ENCODE assay signal across 17 cellular contexts in the genomic region with DNA sequence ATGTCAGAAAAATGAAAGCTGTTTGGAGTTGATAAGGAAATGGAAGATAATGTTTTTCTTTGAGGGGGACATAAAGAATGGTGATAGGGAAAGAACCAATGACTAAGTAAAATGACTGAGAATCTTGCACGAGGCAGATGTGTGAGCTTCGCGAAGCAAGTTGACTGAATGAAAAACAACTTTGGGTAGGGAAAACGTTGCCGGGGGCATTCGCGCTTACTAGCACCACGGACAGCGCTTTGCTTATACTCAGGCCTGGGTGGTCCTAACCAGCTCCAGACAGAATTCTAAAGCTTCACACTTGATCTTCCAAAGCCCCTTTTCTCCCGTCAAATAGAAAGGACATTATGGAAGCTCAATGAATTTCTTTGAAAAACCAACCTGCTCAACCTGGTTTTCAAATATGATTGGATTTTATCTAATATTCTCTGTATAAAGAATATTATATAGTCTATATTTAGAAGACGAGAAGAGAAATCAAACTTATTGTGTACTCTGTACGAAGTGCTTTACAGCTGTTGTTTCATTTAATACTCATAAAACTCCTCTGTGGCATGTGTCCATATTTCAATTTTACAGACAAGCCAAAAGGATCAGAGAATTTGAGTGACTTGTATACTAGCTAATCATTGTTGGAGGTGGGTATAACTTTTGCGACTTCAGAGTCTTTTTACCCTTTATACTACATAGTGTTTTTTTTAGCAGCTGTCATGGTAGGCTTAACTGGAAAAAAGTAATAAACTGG. TPM values are rescaled to one million over a fixed set of nuclear protein-coding genes. Genes with fewer than 3 reads are reported as not detected.
A peak's percentile ranks its signal among the peaks of the same experiment; 100 is the strongest.
DNase-seq lines count a peak whose midpoint lies in the region; ATAC-seq, FAIRE-seq and TF ChIP-seq lines count a peak whose summit lies in the region.
"Had no signal": no experiment of that assay in that cellular context is flagged by ENCODE, and none has a peak within 500 bp of the region (broad histone marks: within the 10 kb centered on the region; RNA-seq: fewer than 3 reads in every experiment).

No MANE protein-coding gene starts in this region.

- no peaks in the 10 kb centered on the region for H3K9me2 ChIP-seq in hepatocyte (replicated peaks; ENCODE audit: insufficient read depth)

- H3K4me1 Mint-ChIP-seq in activated naive CD8-positive, alpha-beta T cell treated with anti-CD3 and anti-CD28 coated beads, Interleukin-2, amount 50 U/mL, for 24 hours: peaks cover 12% of the 10 kb centered on the region

- TF ChIP-seq CTCF in HepG2 (CRISPR knock-in tag; IDR thresholded peaks at IDR 0.05) (no peak), right lobe of liver (IDR thresholded peaks at IDR 0.05) (no peak), hepatocyte (IDR thresholded peaks at IDR 0.05; ENCODE audit: poor library complexity) (no peak)

- H3K27ac ChIP-seq in HepG2 (ENCODE audit: extremely low read length, insufficient read depth, low read length) (no peak overlapping the region), right lobe of liver (no peak overlapping the region), hepatocyte (no peak overlapping the region), aorta (ENCODE audit: low read depth in 1 of 2, low read length in 2 of 2) (no peak overlapping the region)
- H3K27ac ChIP-seq: pancreas had no signal

- no peak for ATAC-seq in HepG2
- no peak for ATAC-seq in right lobe of liver
- ATAC-seq in activated naive CD8-positive, alpha-beta T cell treated with anti-CD3 and anti-CD28 coated beads, Interleukin-2, amount 50 U/mL, for 24 hours: no peak
- no peak for ATAC-seq in aorta (ENCODE audit: low FRiP score)
- ATAC-seq in GM19397 (IDR thresholded peaks at IDR 0.05; ENCODE audit: unreplicated experiment): no peak
- ATAC-seq: Panc1, pancreas had no signal

- in situ Hi-C loops in HepG2 (cut with HindIII; ENCODE audit: extremely low pct_ligation_motif_present, low pct_unique_long_range_greater_than_20kb): no loop called here

- TF ChIP-seq POLR2A in HepG2 (IDR thresholded peaks at IDR 0.05; ENCODE audit: insufficient read depth in 1 of 2, low read depth in 2 of 2, low read length in 2 of 2) (no peak), right lobe of liver (IDR thresholded peaks at IDR 0.05) (no peak)

- H2AFZ ChIP-seq in HepG2 (ENCODE audit: low read length) (no peak overlapping the region), hepatocyte (no peak overlapping the region)

- POLR2A ChIA-PET in HepG2 (lab: Yijun Ruan, JAX): no interaction called here

- H4K20me1 ChIP-seq in HepG2 (ENCODE audit: insufficient read depth, low read length) (no peaks in the 10 kb centered on the region), hepatocyte (ENCODE audit: insufficient read depth, poor library complexity, severe bottlenecking) (no peaks in the 10 kb centered on the region)

- H3K36me3 ChIP-seq in HepG2 (replicated peaks in 1 of 2; ENCODE audit: control insufficient read depth in 1 of 2, insufficient read depth in 2 of 2, low read length in 2 of 2) (no peaks in the 10 kb centered on the region), right lobe of liver (no peaks in the 10 kb centered on the region), hepatocyte (replicated peaks; ENCODE audit: insufficient read depth, low read depth) (no peaks in the 10 kb centered on the region), aorta (ENCODE audit: control insufficient read depth in 1 of 2, insufficient read depth in 2 of 2, low read length in 1 of 2) (no peaks in the 10 kb centered on the region)
- H3K36me3 ChIP-seq: pancreas had no signal

- H3K79me2 ChIP-seq in HepG2 (ENCODE audit: insufficient read depth, low read length) (no peaks in the 10 kb centered on the region), hepatocyte (no peaks in the 10 kb centered on the region)

- no peak for FAIRE-seq in HepG2 (lab: Jason Lieb, UNC)
- FAIRE-seq: pancreas had no signal

- no peak overlapping the region for H3K4me3 Mint-ChIP-seq in activated naive CD8-positive, alpha-beta T cell treated with anti-CD3 and anti-CD28 coated beads, Interleukin-2, amount 50 U/mL, for 24 hours

- peaks cover 12% of the 10 kb centered on the region for H3K4me1 ChIP-seq in HepG2 (ENCODE audit: insufficient read depth, low read length)
- H3K4me1 ChIP-seq in right lobe of liver: no peaks in the 10 kb centered on the region
- H3K4me1 ChIP-seq in hepatocyte (ENCODE audit: insufficient read depth): no peaks in the 10 kb centered on the region
- no peaks in the 10 kb centered on the region for H3K4me1 ChIP-seq in aorta (ENCODE audit: control insufficient read depth in 1 of 2, insufficient read depth in 2 of 2, low read length in 2 of 2)

- H3K4me3 ChIP-seq in HepG2 (replicated peaks in 1 of 3; ENCODE audit: insufficient read depth in 1 of 3, low read depth in 2 of 3, low read length in 3 of 3) (no peak overlapping the region), right lobe of liver (no peak overlapping the region), hepatocyte (no peak overlapping the region), aorta (ENCODE audit: low read length in 2 of 2) (no peak overlapping the region)
- H3K4me3 ChIP-seq: lung, pancreas had no signal

- H3K36me3 Mint-ChIP-seq in activated naive CD8-positive, alpha-beta T cell treated with anti-CD3 and anti-CD28 coated beads, Interleukin-2, amount 50 U/mL, for 24 hours (ENCODE audit: low read depth): no peaks in the 10 kb centered on the region

- CTCF ChIA-PET in HepG2 (lab: Yijun Ruan, JAX; ENCODE audit: low intra/inter-chr PET ratio, low total read pairs): no interaction called here

- H3K9me3 Mint-ChIP-seq in activated naive CD8-positive, alpha-beta T cell treated with anti-CD3 and anti-CD28 coated beads, Interleukin-2, amount 50 U/mL, for 24 hours: no peaks in the 10 kb centered on the region

- no peak overlapping the region for H3K27ac Mint-ChIP-seq in activated naive CD8-positive, alpha-beta T cell treated with anti-CD3 and anti-CD28 coated beads, Interleukin-2, amount 50 U/mL, for 24 hours

- H3K9me3 ChIP-seq in HepG2 (ENCODE audit: low read length) (no peaks in the 10 kb centered on the region), right lobe of liver (no peaks in the 10 kb centered on the region), hepatocyte (ENCODE audit: low read depth) (no peaks in the 10 kb centered on the region), aorta (ENCODE audit: control insufficient read depth, low read length) (no peaks in the 10 kb centered on the region)
- H3K9me3 ChIP-seq: pancreas had no signal

- peaks cover 56% of the 10 kb centered on the region for H3K27me3 Mint-ChIP-seq in activated naive CD8-positive, alpha-beta T cell treated with anti-CD3 and anti-CD28 coated beads, Interleukin-2, amount 50 U/mL, for 24 hours

- intact Hi-C loops in HepG2 (cut with micrococcal nuclease; ENCODE audit: unreplicated experiment) (no loop called here), right lobe of liver (cut with DNase I) (loop anchor here in 1 of 2 donors (5.0 kb wide), 1 partner anchor 199 kb away; no protein-coding TSS in a partner anchor), aorta (cut with DNase I) (no loop called here)

- peak; percentile 20 for DNase-seq in HepG2 (ENCODE audit: low spot score)
- DNase-seq in right lobe of liver: no peak
- peak; percentile 36 for DNase-seq in activated naive CD8-positive, alpha-beta T cell treated with anti-CD3 and anti-CD28 coated beads, Interleukin-2, amount 50 U/mL, for 24 hours
- DNase-seq in hepatocyte (ENCODE audit: low spot score): peak; percentile 71
- DNase-seq in aorta: peak; percentile 45 to 77
- DNase-seq in NCI-H2029 (lab: John Stamatoyannopoulos, UW): no peak
- no peak for DNase-seq in activated effector memory CD4-positive, alpha-beta T cell treated with Interleukin-2 at 50 U/mL for 16 hours
- DNase-seq: amniotic stem cell; effector CD8-positive, alpha-beta T cell; GOT3; hypothalamus; NCI-H1092 treated with DMSO at 0.1 percent for 48 hours; NCI-H226; pancreas had no signal

- TF ChIP-seq EP300 in HepG2 (IDR thresholded peaks at IDR 0.05; ENCODE audit: low read depth in 2 of 2, low read length in 2 of 2): no peak
- TF ChIP-seq EP300 in HepG2 (CRISPR knock-in tag; IDR thresholded peaks at IDR 0.05; ENCODE audit: borderline replicate concordance): no peak

- H3K9ac ChIP-seq in HepG2 (ENCODE audit: insufficient read depth, low read depth, low read length): no peak overlapping the region

- TF ChIP-seq RAD21 in HepG2 (CRISPR knock-in tag; IDR thresholded peaks at IDR 0.05): no peak

- H3K4me2 ChIP-seq in HepG2 (ENCODE audit: low read depth, low read length): no peak overlapping the region
- no peak overlapping the region for H3K4me2 ChIP-seq in hepatocyte

- WGBS in HepG2 (ENCODE audit: low lambda C conversion rate): 19% methylated on average over 13 of the region's 13 CpGs
- 32% methylated on average over 9 of the region's 13 CpGs for WGBS in right lobe of liver (ENCODE audit: insufficient coverage, low coverage, low lambda C conversion rate, missing lambda C conversion rate)
- WGBS in hepatocyte (ENCODE audit: low lambda C conversion rate, missing lambda C conversion rate): 23% methylated on average over 13 of the region's 13 CpGs
- 25 to 26% methylated on average over 13 of the region's 13 CpGs for WGBS in aorta, 2 donors

- H3K27me3 ChIP-seq in HepG2 (ENCODE audit: control insufficient read depth in 1 of 2, insufficient read depth in 2 of 2, low read length in 2 of 2) (no peaks in the 10 kb centered on the region), right lobe of liver (peaks cover 0 to 12% of the 10 kb centered on the region in 2 donors), hepatocyte (peaks cover 20% of the 10 kb centered on the region), aorta (ENCODE audit: control insufficient read depth in 1 of 2, insufficient read depth in 2 of 2, low read length in 1 of 2) (no peaks in the 10 kb centered on the region)

- no TSS peak for BruUV-seq in HepG2 (replicated peaks; lab: Mats Ljungman, UMichigan)

RNA-seq across cellular contexts. Expression of a gene that starts 1.9 kb away (rescaled TPM):
- total RNA-seq in HepG2 (2016; rRNA removed; fragmentation: Illumina TruSeq; extraction: Trizol) (0.83 and 1.4 TPM in 2 replicates), right lobe of liver (1 to 10 TPM in 5 of 6 experiments, under 1 TPM in 1; 0.64 to 4.2 (median 1.8) TPM), hepatocyte (8.5 and 18.6 TPM in 2 replicates), aorta (1 to 10 TPM; 4.5 to 4.8 TPM)
- 0.09 and 0.20 TPM in 2 replicates for total RNA-seq in HepG2 (2016; cell fraction: cytosol; rRNA removed; fragmentation: Illumina TruSeq; extraction: Trizol; ENCODE audit: low read depth)
- total RNA-seq in HepG2 (2016; cell fraction: insoluble cytoplasmic fraction; rRNA removed; fragmentation: Illumina TruSeq; extraction: Trizol): 0.73 and 1.3 TPM in 2 replicates
- 0.41 and 0.46 TPM in 2 replicates for total RNA-seq in HepG2 (2016; cell fraction: membrane; rRNA removed; fragmentation: Illumina TruSeq; extraction: Trizol)
- 0.69 and 0.90 TPM in 2 replicates for total RNA-seq in HepG2 (2016; cell fraction: nucleus; rRNA removed; fragmentation: Illumina TruSeq; extraction: Trizol)
- polyA plus RNA-seq in HepG2 (2011; rRNA removed) (1.5 and 2.3 TPM in 2 replicates), hepatocyte (6.0 and 15.1 TPM in 2 replicates), aorta (10 to 100 TPM in 1 of 2 donors, 1 to 10 TPM in 1; 5.3 to 12.9 TPM)
- polyA plus RNA-seq in HepG2 (2011; cell fraction: cytosol; rRNA removed): 1.4 and 1.7 TPM in 2 replicates
- polyA plus RNA-seq in HepG2 (2011; cell fraction: nucleus; rRNA removed): 5.9 and 8.6 TPM in 2 replicates
- 0.48 and 1.5 TPM in 2 replicates for polyA plus RNA-seq in HepG2 (2012)
- polyA plus RNA-seq in HepG2 (2016; cell fraction: cytosol; fragmentation: Illumina TruSeq; extraction: Trizol; ENCODE audit: low read depth): 0.10 and 0.12 TPM in 2 replicates
- 1.1 and 1.4 TPM in 2 replicates for polyA plus RNA-seq in HepG2 (2016; cell fraction: insoluble cytoplasmic fraction; fragmentation: Illumina TruSeq; extraction: Trizol; ENCODE audit: low read depth)
- polyA plus RNA-seq in HepG2 (2016; cell fraction: membrane; fragmentation: Illumina TruSeq; extraction: Trizol; ENCODE audit: low read depth): 0.26 and 0.31 TPM in 2 replicates
- polyA plus RNA-seq in HepG2 (2016; cell fraction: nucleus; fragmentation: Illumina TruSeq; extraction: Trizol; ENCODE audit: insufficient read depth, low read depth): 3.1 and 3.7 TPM in 2 replicates
- polyA minus RNA-seq in HepG2 (2011; rRNA and poly(A)+ RNA removed; ENCODE audit: low replicate concordance): 0.54 and 6.2 TPM in 2 replicates
- 0.40 and 1.1 TPM in 2 replicates for polyA minus RNA-seq in HepG2 (2011; cell fraction: cytosol; rRNA and poly(A)+ RNA removed)
- 2.4 and 3.4 TPM in 2 replicates for polyA minus RNA-seq in HepG2 (2011; cell fraction: nucleus; rRNA and poly(A)+ RNA removed)

RNA-seq across cellular contexts. Expression of a gene that starts 16.5 kb away (rescaled TPM):
- total RNA-seq in HepG2 (2016; rRNA removed; fragmentation: Illumina TruSeq; extraction: Trizol) (0.64 and 0.77 TPM in 2 replicates), right lobe of liver (under 1 TPM in 4 of 6 experiments, not detected in 2; 0.13 to 0.37 (median 0.21) TPM), hepatocyte (0.27 and 1.1 TPM in 2 replicates), aorta (1 to 10 TPM in 1 of 2 donors, under 1 TPM in 1; 0.58 to 1.2 TPM)
- total RNA-seq in HepG2 (2016; cell fraction: cytosol; rRNA removed; fragmentation: Illumina TruSeq; extraction: Trizol; ENCODE audit: low read depth): 0.35 TPM in 1 of 2 replicates, not detected in the other
- 0.31 and 0.78 TPM in 2 replicates for total RNA-seq in HepG2 (2016; cell fraction: insoluble cytoplasmic fraction; rRNA removed; fragmentation: Illumina TruSeq; extraction: Trizol)
- total RNA-seq in HepG2 (2016; cell fraction: membrane; rRNA removed; fragmentation: Illumina TruSeq; extraction: Trizol): 0.31 and 0.76 TPM in 2 replicates
- total RNA-seq in HepG2 (2016; cell fraction: nucleus; rRNA removed; fragmentation: Illumina TruSeq; extraction: Trizol): 1.1 TPM in 1 of 2 replicates, not detected in the other
- polyA plus RNA-seq in HepG2 (2011; rRNA removed) (1.8 and 2.3 TPM in 2 replicates), hepatocyte (0.26 and 0.68 TPM in 2 replicates), aorta (1 to 10 TPM in 1 of 2 donors, under 1 TPM in 1; 0.97 to 8.0 TPM)
- 0.78 and 1.1 TPM in 2 replicates for polyA plus RNA-seq in HepG2 (2011; cell fraction: cytosol; rRNA removed)
- polyA plus RNA-seq in HepG2 (2011; cell fraction: nucleus; rRNA removed): 1.3 and 1.6 TPM in 2 replicates
- 0.27 TPM in 1 of 2 replicates, not detected in the other for polyA plus RNA-seq in HepG2 (2012)
- polyA plus RNA-seq in HepG2 (2016; cell fraction: cytosol; fragmentation: Illumina TruSeq; extraction: Trizol; ENCODE audit: low read depth): 0.35 and 0.36 TPM in 2 replicates
- polyA plus RNA-seq in HepG2 (2016; cell fraction: insoluble cytoplasmic fraction; fragmentation: Illumina TruSeq; extraction: Trizol; ENCODE audit: low read depth): 0.41 and 0.54 TPM in 2 replicates
- polyA plus RNA-seq in HepG2 (2016; cell fraction: membrane; fragmentation: Illumina TruSeq; extraction: Trizol; ENCODE audit: low read depth): 0.39 and 0.51 TPM in 2 replicates
- polyA plus RNA-seq in HepG2 (2016; cell fraction: nucleus; fragmentation: Illumina TruSeq; extraction: Trizol; ENCODE audit: insufficient read depth, low read depth): 0.47 and 1.1 TPM in 2 replicates
- polyA minus RNA-seq in HepG2 (2011; rRNA and poly(A)+ RNA removed; ENCODE audit: low replicate concordance): 12.7 TPM in 1 of 2 replicates, not detected in the other
- polyA minus RNA-seq in HepG2 (2011; cell fraction: cytosol; rRNA and poly(A)+ RNA removed): not detected in 2 replicates
- polyA minus RNA-seq in HepG2 (2011; cell fraction: nucleus; rRNA and poly(A)+ RNA removed): 2.1 and 2.7 TPM in 2 replicates

RNA-seq across cellular contexts. Expression of a gene that starts 16.9 kb away (rescaled TPM):
- total RNA-seq in HepG2 (2016; rRNA removed; fragmentation: Illumina TruSeq; extraction: Trizol) (4.2 TPM in 2 replicates), right lobe of liver (1 to 10 TPM in 3 of 6 experiments, under 1 TPM in 2, not detected in 1; 0.30 to 1.4 (median 1.2) TPM), hepatocyte (0.76 and 0.90 TPM in 2 replicates), aorta (1 to 10 TPM; 2.3 to 3.8 TPM)
- total RNA-seq in HepG2 (2016; cell fraction: cytosol; rRNA removed; fragmentation: Illumina TruSeq; extraction: Trizol; ENCODE audit: low read depth): 1.9 and 3.2 TPM in 2 replicates
- 4.0 and 4.4 TPM in 2 replicates for total RNA-seq in HepG2 (2016; cell fraction: insoluble cytoplasmic fraction; rRNA removed; fragmentation: Illumina TruSeq; extraction: Trizol)
- 3.2 and 4.1 TPM in 2 replicates for total RNA-seq in HepG2 (2016; cell fraction: membrane; rRNA removed; fragmentation: Illumina TruSeq; extraction: Trizol)
- 1.3 and 1.7 TPM in 2 replicates for total RNA-seq in HepG2 (2016; cell fraction: nucleus; rRNA removed; fragmentation: Illumina TruSeq; extraction: Trizol)
- polyA plus RNA-seq in HepG2 (2011; rRNA removed) (4.8 and 7.4 TPM in 2 replicates), hepatocyte (2.9 and 4.8 TPM in 2 replicates), aorta (1 to 10 TPM; 6.8 to 9.4 TPM)
- 6.0 and 6.8 TPM in 2 replicates for polyA plus RNA-seq in HepG2 (2011; cell fraction: cytosol; rRNA removed)
- polyA plus RNA-seq in HepG2 (2011; cell fraction: nucleus; rRNA removed): 4.8 and 7.1 TPM in 2 replicates
- 1.3 and 2.3 TPM in 2 replicates for polyA plus RNA-seq in HepG2 (2012)
- 2.5 and 3.2 TPM in 2 replicates for polyA plus RNA-seq in HepG2 (2016; cell fraction: cytosol; fragmentation: Illumina TruSeq; extraction: Trizol; ENCODE audit: low read depth)
- 5.0 and 6.3 TPM in 2 replicates for polyA plus RNA-seq in HepG2 (2016; cell fraction: insoluble cytoplasmic fraction; fragmentation: Illumina TruSeq; extraction: Trizol; ENCODE audit: low read depth)
- 3.5 and 3.6 TPM in 2 replicates for polyA plus RNA-seq in HepG2 (2016; cell fraction: membrane; fragmentation: Illumina TruSeq; extraction: Trizol; ENCODE audit: low read depth)
- 4.3 and 4.4 TPM in 2 replicates for polyA plus RNA-seq in HepG2 (2016; cell fraction: nucleus; fragmentation: Illumina TruSeq; extraction: Trizol; ENCODE audit: insufficient read depth, low read depth)
- polyA minus RNA-seq in HepG2 (2011; rRNA and poly(A)+ RNA removed; ENCODE audit: low replicate concordance): 3.3 and 67.7 TPM in 2 replicates
- polyA minus RNA-seq in HepG2 (2011; cell fraction: cytosol; rRNA and poly(A)+ RNA removed): 3.8 and 4.1 TPM in 2 replicates
- polyA minus RNA-seq in HepG2 (2011; cell fraction: nucleus; rRNA and poly(A)+ RNA removed): 3.2 and 3.9 TPM in 2 replicates

Comparison
In these comparisons a context has a peak if more than half of its experiments do, and no peak if none do; other contexts are left out.
1. DNase-seq: peak in HepG2 (single experiment), activated naive CD8-positive, alpha-beta T cell treated with anti-CD3 and anti-CD28 coated beads, Interleukin-2, amount 50 U/mL, for 24 hours (single experiment), hepatocyte (single experiment) and aorta (2 of 2); none in right lobe of liver (0 of 3), NCI-H2029 (single experiment) and activated effector memory CD4-positive, alpha-beta T cell treated with Interleukin-2 at 50 U/mL for 16 hours (single experiment).